ENCODE assay signal across 28 cellular contexts in the genomic region with DNA sequence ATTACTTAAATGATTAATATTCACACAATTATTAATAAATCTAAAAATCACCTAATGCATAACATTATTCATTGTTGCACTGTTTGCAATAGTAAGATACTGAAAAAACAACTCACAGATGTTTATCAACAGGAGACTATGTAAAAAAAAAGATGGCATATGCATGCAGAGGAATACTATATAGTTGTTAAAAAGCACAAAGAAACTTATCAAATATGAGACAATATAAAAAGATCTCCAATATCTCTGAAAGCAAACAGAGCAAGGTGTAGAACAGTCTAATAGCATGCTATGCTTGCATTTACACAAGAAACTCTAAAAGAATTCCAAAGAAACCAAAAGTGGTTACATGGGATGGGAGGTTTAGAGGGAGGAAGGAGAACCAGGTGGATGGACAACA.
"Had no signal": no experiment of that assay in that cellular context is flagged by ENCODE, and none has a peak within 500 bp of the region (broad histone marks: within the 10 kb centered on the region; RNA-seq: fewer than 3 reads in every experiment).

No MANE protein-coding gene starts in this region.

- H3K27me3 Mint-ChIP-seq: stimulated activated naive CD8-positive, alpha-beta T cell treated with anti-CD3 and anti-CD28 coated beads, Interleukin-15, amount 100 ng/mL, for 72 hours had no signal

- ATAC-seq: left colon; sciatic nerve; stimulated activated naive CD8-positive, alpha-beta T cell treated with anti-CD3 and anti-CD28 coated beads, Interleukin-15, amount 100 ng/mL, for 72 hours; upper lobe of right lung had no signal

- H3K4me3 Mint-ChIP-seq: immature natural killer cell; memory B cell; stimulated activated naive CD8-positive, alpha-beta T cell treated with anti-CD3 and anti-CD28 coated beads, Interleukin-15, amount 100 ng/mL, for 72 hours had no signal

- H3K36me3 Mint-ChIP-seq: immature natural killer cell, memory B cell had no signal

- H3K4me3 ChIP-seq: coronary artery, left ventricle myocardium inferior, lung, prostate gland, right atrium auricular region, smooth muscle cell, suprapubic skin, transverse colon, upper lobe of right lung, uterus had no signal

- H3K4me2 ChIP-seq: smooth muscle cell had no signal

- FAIRE-seq: endothelial cell of umbilical vein, frontal cortex had no signal

- H3K9me3 ChIP-seq: left ventricle myocardium inferior, prostate gland, right atrium auricular region, suprapubic skin, transverse colon, upper lobe of right lung, uterus had no signal

- H3K9me3 Mint-ChIP-seq: immature natural killer cell; memory B cell; nephron; stimulated activated naive CD8-positive, alpha-beta T cell treated with anti-CD3 and anti-CD28 coated beads, Interleukin-15, amount 100 ng/mL, for 72 hours had no signal

- H3K27ac Mint-ChIP-seq: immature natural killer cell; memory B cell; nephron; stimulated activated naive CD8-positive, alpha-beta T cell treated with anti-CD3 and anti-CD28 coated beads, Interleukin-15, amount 100 ng/mL, for 72 hours had no signal

- H3K27ac ChIP-seq: coronary artery, left ventricle myocardium inferior, prostate gland, right atrium auricular region, suprapubic skin, upper lobe of right lung, uterus had no signal

- DNase-seq: dermis blood vessel endothelial cell; effector memory CD4-positive, alpha-beta T cell; hypothalamus; immature natural killer cell; kidney glomerular epithelial cell; left colon; left ventricle myocardium inferior; nucleus accumbens; stimulated activated CD4-positive, alpha-beta T cell treated with anti-CD3 and anti-CD28 coated beads, Interleukin-12 subunit alpha, Interleukin-12 subunit beta, amount 100 ng/mL, for 4 hours; stimulated activated CD4-positive, alpha-beta T cell treated with anti-CD3 and anti-CD28 coated beads, Interleukin-1b, Interleukin-23, amount 100 ng/mL, for 48 hours; stimulated activated CD4-positive, alpha-beta T cell treated with anti-CD3 and anti-CD28 coated beads, Interleukin-4, amount 100 ng/mL, for 1 hour; stimulated activated CD8-positive, alpha-beta memory T cell treated with anti-CD3 and anti-CD28 coated beads, Interleukin-4, amount 100 ng/mL, for 48 hours; stimulated activated naive CD4-positive, alpha-beta T cell; stimulated activated naive CD8-positive, alpha-beta T cell treated with anti-CD3 and anti-CD28 coated beads, Interleukin-15, amount 100 ng/mL, for 72 hours; transverse colon; upper lobe of right lung; uterus had no signal

- H3K4me1 ChIP-seq: prostate gland, uterus had no signal

- H3K27me3 ChIP-seq: right atrium auricular region, upper lobe of right lung, uterus had no signal

- H3K36me3 ChIP-seq: left ventricle myocardium inferior, prostate gland, right atrium auricular region, suprapubic skin, transverse colon, upper lobe of right lung, uterus had no signal
